Comparison of ENCODE assay signal across 1 cellular context in genomic region chr13:109476001-109476400, GRCh38.
TF ChIP-seq lines count a peak whose summit lies in the region.

No MANE protein-coding gene starts in this region.

TF ChIP-seq in GM23338, 12 proteins besides CTCF, POLR2A, EP300 and RAD21 (continued from another document):
- no peak for TF ChIP-seq ZNF462 (CRISPR knock-in tag; IDR thresholded peaks at IDR 0.05)
- TF ChIP-seq ETS1 (IDR thresholded peaks at IDR 0.05): no peak
- no peak for TF ChIP-seq CREB1 (CRISPR knock-in tag; IDR thresholded peaks at IDR 0.05; ENCODE audit: low read depth)
- no peak for TF ChIP-seq JUNB (IDR thresholded peaks at IDR 0.05; ENCODE audit: unreplicated experiment)
- no peak for TF ChIP-seq REST (IDR thresholded peaks at IDR 0.05; ENCODE audit: unreplicated experiment)
- no peak for TF ChIP-seq ZNF114 (CRISPR knock-in tag; IDR thresholded peaks at IDR 0.05)
- TF ChIP-seq EZH2 (IDR thresholded peaks at IDR 0.05; ENCODE audit: low read depth, unreplicated experiment): no peak
- TF ChIP-seq NANOG (IDR thresholded peaks at IDR 0.05; ENCODE audit: borderline replicate concordance): no peak
